Comparison of ENCODE assay signal across 8 cellular contexts in genomic region chr1:112395832-112396667, GRCh38. TPM values are rescaled to one million over a fixed set of nuclear protein-coding genes. Genes with fewer than 3 reads are reported as not detected.
DNase-seq lines count a peak whose midpoint lies in the region; ATAC-seq and TF ChIP-seq lines count a peak whose summit lies in the region.

Gene CTTNBP2NL (plus strand): TSS chr1:112396214. CDS start chr1:112416166, 19,952 bp downstream.

- peaks cover 31% of the 10 kb centered on the region for H3K4me1 Mint-ChIP-seq in activated T-helper 2 cell treated with anti-CD3 and anti-CD28 coated beads, Interferon-gamma antibody, Interleukin-2, Interleukin-4, amounts not matched to agents 10 μg/mL and 5 μg/mL and 100 μg/mL, durations not matched to agents 14 hours and 24 hours and 36 hours (ENCODE audit: low read depth)
- H3K4me1 Mint-ChIP-seq in natural killer cell = peaks cover 20 to 22% of the 10 kb centered on the region in 2 donors

- no peaks in the 10 kb centered on the region for H3K9me3 Mint-ChIP-seq in activated T-helper 2 cell treated with anti-CD3 and anti-CD28 coated beads, Interferon-gamma antibody, Interleukin-2, Interleukin-4, amounts not matched to agents 10 μg/mL and 5 μg/mL and 100 μg/mL, durations not matched to agents 14 hours and 24 hours and 36 hours
- no peaks in the 10 kb centered on the region for H3K9me3 Mint-ChIP-seq in natural killer cell

- intact Hi-C loops in activated T-helper 2 cell treated with anti-CD3 and anti-CD28 coated beads, Interferon-gamma antibody, Interleukin-2, Interleukin-4, amounts not matched to agents 10 μg/mL and 5 μg/mL and 100 μg/mL, durations not matched to agents 14 hours and 24 hours and 36 hours (cut with micrococcal nuclease) = loop anchor here (5.0 to 10.0 kb wide), 3 partner anchors 111 to 999 kb away; partner anchors contain the start of genes MAGI3 and WNT2B
- intact Hi-C loops in natural killer cell (cut with micrococcal nuclease) = loop anchor here (10.0 kb wide), 1 partner anchor 409 kb away; no protein-coding TSS in a partner anchor

- peak within 1 kb of the TSS; percentile 23 for H3K27ac Mint-ChIP-seq in activated T-helper 2 cell treated with anti-CD3 and anti-CD28 coated beads, Interferon-gamma antibody, Interleukin-2, Interleukin-4, amounts not matched to agents 10 μg/mL and 5 μg/mL and 100 μg/mL, durations not matched to agents 14 hours and 24 hours and 36 hours
- peak within 1 kb of the TSS in 1 of 2 donors; percentile 84 for H3K27ac Mint-ChIP-seq in natural killer cell

- peaks cover 8% of the 10 kb centered on the region for H3K27me3 Mint-ChIP-seq in activated T-helper 2 cell treated with anti-CD3 and anti-CD28 coated beads, Interferon-gamma antibody, Interleukin-2, Interleukin-4, amounts not matched to agents 10 μg/mL and 5 μg/mL and 100 μg/mL, durations not matched to agents 14 hours and 24 hours and 36 hours (ENCODE audit: low read depth)
- H3K27me3 Mint-ChIP-seq in natural killer cell (ENCODE audit: low read depth in 2 of 2) = peaks cover 26 to 29% of the 10 kb centered on the region in 2 donors

- ATAC-seq in GM21737 (IDR thresholded peaks at IDR 0.05; ENCODE audit: unreplicated experiment) (peak; percentile 78), natural killer cell (peak; percentile 93 to 98 (median 98))

- peak; percentile 98 for DNase-seq in DMS53 (lab: John Stamatoyannopoulos, UW)
- peak; percentile 43 for DNase-seq in KG1 (lab: John Stamatoyannopoulos, UW)
- peak; percentile 97 for DNase-seq in RKO (ENCODE audit: low spot score)
- DNase-seq in activated T-helper 2 cell treated with anti-CD3 and anti-CD28 coated beads, Interferon-gamma antibody, Interleukin-2, Interleukin-4, amounts not matched to agents 10 μg/mL and 5 μg/mL and 100 μg/mL, durations not matched to agents 14 hours and 24 hours and 36 hours (ENCODE audit: low spot score) = peak; percentile 73
- DNase-seq in fibroblast of mammary gland (ENCODE audit: low read depth) = peak; percentile 91
- peak; percentile 70 for DNase-seq in natural killer cell
- peak; percentile 47 to 77 (median 70) for DNase-seq in stimulated activated naive CD4-positive, alpha-beta T cell (lab: John Stamatoyannopoulos, UW)

- peak within 1 kb of the TSS; percentile 93 for H3K4me3 Mint-ChIP-seq in activated T-helper 2 cell treated with anti-CD3 and anti-CD28 coated beads, Interferon-gamma antibody, Interleukin-2, Interleukin-4, amounts not matched to agents 10 μg/mL and 5 μg/mL and 100 μg/mL, durations not matched to agents 14 hours and 24 hours and 36 hours (ENCODE audit: low read depth)
- peak within 1 kb of the TSS; percentile 93 for H3K4me3 Mint-ChIP-seq in natural killer cell

- TF ChIP-seq CTCF in fibroblast of mammary gland (conservative IDR thresholded peaks at IDR 0.05; ENCODE audit: control insufficient read depth, insufficient read depth, low read depth, low read length) (no peak), natural killer cell (IDR thresholded peaks at IDR 0.05) (no peak)

- H3K36me3 Mint-ChIP-seq in activated T-helper 2 cell treated with anti-CD3 and anti-CD28 coated beads, Interferon-gamma antibody, Interleukin-2, Interleukin-4, amounts not matched to agents 10 μg/mL and 5 μg/mL and 100 μg/mL, durations not matched to agents 14 hours and 24 hours and 36 hours (ENCODE audit: low read depth) = no peaks in the 10 kb centered on the region
- no peaks in the 10 kb centered on the region for H3K36me3 Mint-ChIP-seq in natural killer cell

- H3K4me3 ChIP-seq in fibroblast of mammary gland (ENCODE audit: control insufficient read depth, low read depth, low read length) = peak within 1 kb of the TSS; percentile 99

RNA-seq across cellular contexts. Expression of gene CTTNBP2NL, which starts in this region (rescaled TPM):
- 5.7 and 7.1 TPM in 2 replicates for total RNA-seq in activated T-helper 2 cell treated with anti-CD3 and anti-CD28 coated beads, Interferon-gamma antibody, Interleukin-2, Interleukin-4, amounts not matched to agents 10 μg/mL and 5 μg/mL and 100 μg/mL, durations not matched to agents 14 hours and 24 hours and 36 hours
- under 1 TPM; 0.07 to 0.94 (median 0.15) TPM for total RNA-seq in natural killer cell

Comparison
In these comparisons a context has a peak if more than half of its experiments do, and no peak if none do; other contexts are left out.
1. Peak in every context shown above with its lines: DNase-seq, ATAC-seq and H3K4me3 ChIP-seq.
2. Peak in DNase-seq and ATAC-seq in natural killer cell; RNA of the gene not detected or under 1 TPM.
3. DNase-seq: peak in every context shown above with its lines; median percentile 98 in DMS53; 97 in RKO; 91 in fibroblast of mammary gland; 73 in activated T-helper 2 cell treated with anti-CD3 and anti-CD28 coated beads, Interferon-gamma antibody, Interleukin-2, Interleukin-4, amounts not matched to agents 10 μg/mL and 5 μg/mL and 100 μg/mL, durations not matched to agents 14 hours and 24 hours and 36 hours; 70 in natural killer cell; 70 in stimulated activated naive CD4-positive, alpha-beta T cell; 43 in KG1.